8 cellular contexts compared by ENCODE assay signal in genomic region chr5:79025054-79025465, GRCh38. TPM values are rescaled to one million over a fixed set of nuclear protein-coding genes. Genes with fewer than 3 reads are reported as not detected.
DNase-seq lines count a peak whose midpoint lies in the region; ATAC-seq and TF ChIP-seq lines count a peak whose summit lies in the region.

No MANE protein-coding gene starts in this region.

- H3K36me3 Mint-ChIP-seq in effector memory CD8-positive, alpha-beta T cell (ENCODE audit: insufficient read depth) = no peaks in the 10 kb centered on the region

- peak overlapping the region; percentile 79 for H3K9ac ChIP-seq in mesenchymal stem cell (ENCODE audit: low read length)

- TF ChIP-seq CTCF in GM13976 (IDR thresholded peaks at IDR 0.05; ENCODE audit: borderline replicate concordance, control extremely low read depth, extremely low read depth, insufficient read depth, missing control alignments) = peak; percentile 70

- no peaks in the 10 kb centered on the region for H3K79me2 ChIP-seq in ACC112 (ENCODE audit: control insufficient read depth, insufficient read depth, low read length, unreplicated experiment)

- no peaks in the 10 kb centered on the region for H3K9me3 ChIP-seq in mesenchymal stem cell (ENCODE audit: control insufficient read depth, low read length)

- H3K9me3 Mint-ChIP-seq in effector memory CD8-positive, alpha-beta T cell = no peaks in the 10 kb centered on the region

- peak overlapping the region; percentile 52 for H2AFZ ChIP-seq in ACC112 (ENCODE audit: low read length, unreplicated experiment)
- peak overlapping the region; percentile 66 for H2AFZ ChIP-seq in mesenchymal stem cell (ENCODE audit: low read depth, low read length)

- H3K36me3 ChIP-seq in ACC112 (ENCODE audit: insufficient read depth, low read length) = no peaks in the 10 kb centered on the region
- no peaks in the 10 kb centered on the region for H3K36me3 ChIP-seq in mesenchymal stem cell (ENCODE audit: control insufficient read depth in 1 of 2, insufficient read depth in 2 of 2, low read depth in 1 of 2, low read length in 2 of 2)

- H3K4me2 ChIP-seq in mesenchymal stem cell (ENCODE audit: low read length, poor library complexity, severe bottlenecking) = peak overlapping the region; percentile 56

- peak overlapping the region in 1 of 2 donors; percentile 5 for H3K27ac Mint-ChIP-seq in effector memory CD8-positive, alpha-beta T cell

- peaks cover 54 to 72% of the 10 kb centered on the region in 2 donors for H3K27me3 Mint-ChIP-seq in effector memory CD8-positive, alpha-beta T cell

- peak overlapping the region in 1 of 2 donors; percentile 34 for H3K4me3 Mint-ChIP-seq in effector memory CD8-positive, alpha-beta T cell

- no peak overlapping the region for H4K91ac ChIP-seq in mesenchymal stem cell (ENCODE audit: low read length)

- in situ Hi-C loops in GM13976 (cut with MboI; ENCODE audit: low sequenced_read_pairs, unreplicated experiment) = loop anchor here (10.0 kb wide), 2 partner anchors 90 to 440 kb away; partner anchors contain the start of gene BHMT

- no peak overlapping the region for H2BK5ac ChIP-seq in mesenchymal stem cell (ENCODE audit: low read depth, low read length, poor library complexity, severe bottlenecking)

- no peak overlapping the region for H2BK12ac ChIP-seq in mesenchymal stem cell (ENCODE audit: low read length in 2 of 2)

- H3K27me3 ChIP-seq in ACC112 (ENCODE audit: insufficient read depth, low read length) = no peaks in the 10 kb centered on the region
- H3K27me3 ChIP-seq in mesenchymal stem cell (ENCODE audit: control insufficient read depth in 1 of 2, insufficient read depth in 1 of 2, low read length in 2 of 2) = peaks cover 0 to 3% of the 10 kb centered on the region in 2 experiments

- no peak overlapping the region for H3K18ac ChIP-seq in mesenchymal stem cell (ENCODE audit: low read depth in 1 of 2, low read length in 2 of 2)

- H2BK120ac ChIP-seq in mesenchymal stem cell (ENCODE audit: low read depth, low read length) = no peak overlapping the region

- H3K79me1 ChIP-seq in mesenchymal stem cell (replicated peaks; ENCODE audit: low read length, poor library complexity, severe bottlenecking) = no peaks in the 10 kb centered on the region

- no peak overlapping the region for H3K4ac ChIP-seq in mesenchymal stem cell (ENCODE audit: low read depth in 1 of 2, low read length in 2 of 2)

- peaks cover 14% of the 10 kb centered on the region for H3K4me1 ChIP-seq in ACC112 (ENCODE audit: control insufficient read depth, insufficient read depth, low read length, unreplicated experiment)
- peaks cover 3% of the 10 kb centered on the region for H3K4me1 ChIP-seq in mesenchymal stem cell (ENCODE audit: control insufficient read depth, insufficient read depth, low read depth, low read length)

- DNase-seq in GM13976 (ENCODE audit: low spot score) (peak; percentile 46), NCI-H226 (peak; percentile 39), mesenchymal stem cell (peak; percentile 63), GM19240 (ENCODE audit: insufficient read length, low spot score) (no peak)
- DNase-seq in activated CD4-positive, alpha-beta T cell treated with anti-CD3 and anti-CD28 coated beads, Interleukin-2, amount 50 U/mL, for 24 hours (ENCODE audit: low read depth in 1 of 2, low spot score in 1 of 2) = peak; percentile 28 to 32
- DNase-seq in effector memory CD8-positive, alpha-beta T cell = peak; percentile 32 to 41 (median 38)
- peak; percentile 23 for DNase-seq in stimulated activated CD8-positive, alpha-beta memory T cell treated with anti-CD3 and anti-CD28 coated beads, Interleukin-15, amount 100 ng/mL, for 24 hours (ENCODE audit: low read depth)

- H2AK5ac ChIP-seq in mesenchymal stem cell (ENCODE audit: low read length, severe bottlenecking) = no peak overlapping the region

- no peak overlapping the region for H2BK15ac ChIP-seq in mesenchymal stem cell (ENCODE audit: low read depth, poor library complexity, severe bottlenecking)

- peak overlapping the region; percentile 27 for H4K8ac ChIP-seq in mesenchymal stem cell (ENCODE audit: low read length)

- WGBS in mesenchymal stem cell = 20% methylated on average over 13 of the region's 13 CpGs

- H3K4me3 ChIP-seq in ACC112 (ENCODE audit: low read depth, low read length) (peak overlapping the region; percentile 70), mesenchymal stem cell (ENCODE audit: insufficient read depth in 1 of 2, low read depth in 1 of 2, low read length in 2 of 2) (peak overlapping the region in 1 of 2 experiments; percentile 74)

- peak; percentile 43 for ATAC-seq in effector memory CD8-positive, alpha-beta T cell (replicated peaks)

- H3K4me1 Mint-ChIP-seq in effector memory CD8-positive, alpha-beta T cell (ENCODE audit: low read depth in 2 of 2) = peaks cover 4 to 5% of the 10 kb centered on the region in 2 donors

- H3K23ac ChIP-seq in mesenchymal stem cell (ENCODE audit: low read length in 2 of 2) = no peak overlapping the region

- H3K27ac ChIP-seq in ACC112 (ENCODE audit: low read depth, low read length) = no peak overlapping the region
- no peak overlapping the region for H3K27ac ChIP-seq in mesenchymal stem cell (ENCODE audit: low read length, poor library complexity, severe bottlenecking)

- no peak overlapping the region for H3K14ac ChIP-seq in mesenchymal stem cell (ENCODE audit: low read length in 2 of 2)

RNA-seq across cellular contexts. Expression of gene ARSB, which starts 40.0 kb away (rescaled TPM):
- polyA plus RNA-seq in mesenchymal stem cell (2013, experiment 1 of 2) = 22.6 TPM
- 23.2 TPM for polyA plus RNA-seq in mesenchymal stem cell (2013, experiment 2 of 2)

RNA-seq across cellular contexts. Expression of gene DMGDH, which starts 44.4 kb away (rescaled TPM):
- polyA plus RNA-seq in mesenchymal stem cell (2013, experiment 1 of 2) = 0.22 TPM
- 0.27 TPM for polyA plus RNA-seq in mesenchymal stem cell (2013, experiment 2 of 2)

RNA-seq across cellular contexts. Expression of gene BHMT2, which starts 44.5 kb away (rescaled TPM):
- not detected for polyA plus RNA-seq in mesenchymal stem cell (2013, experiment 1 of 2)
- not detected for polyA plus RNA-seq in mesenchymal stem cell (2013, experiment 2 of 2)
